Comparison of ENCODE assay signal across 26 cellular contexts in genomic region chr11:23577296-23577695, GRCh38.
"Had no signal": no experiment of that assay in that cellular context is flagged by ENCODE, and none has a peak within 500 bp of the region (broad histone marks: within the 10 kb centered on the region; RNA-seq: fewer than 3 reads in every experiment).

No MANE protein-coding gene starts in this region.

- H3K9me3 ChIP-seq: esophagus squamous epithelium, gastrocnemius medialis, heart right ventricle, left lung, lower lobe of right lung, mucosa of descending colon had no signal

- FAIRE-seq: endometrium, islet of Langerhans, keratinocyte had no signal

- H3K27me3 ChIP-seq: esophagus squamous epithelium, gastrocnemius medialis, heart right ventricle, left lung had no signal

- H3K36me3 ChIP-seq: esophagus squamous epithelium, gastrocnemius medialis, heart right ventricle, left lung, lower lobe of right lung had no signal

- DNase-seq: dermis blood vessel endothelial cell; effector CD8-positive, alpha-beta T cell; effector memory CD8-positive, alpha-beta T cell; endodermal cell; erythroblast; esophagus squamous epithelium; foreskin fibroblast; foreskin melanocyte; gastrocnemius medialis; glutamatergic neuron; head of caudate nucleus; heart right ventricle; hippocampal formation; left cardiac atrium; left lung; left ventricle myocardium superior; lower lobe of right lung; mesenchymal stem cell; mucosa of descending colon; naive B cell; naive thymus-derived CD8-positive, alpha-beta T cell had no signal

- H3K27ac ChIP-seq: epithelial cell of prostate, esophagus squamous epithelium, gastrocnemius medialis, heart right ventricle, left lung, lower lobe of right lung had no signal

- ATAC-seq: effector memory CD8-positive, alpha-beta T cell; esophagus mucosa; gastrocnemius medialis; heart right ventricle; left cardiac atrium; left lung; left ventricle myocardium superior; lower lobe of right lung; mucosa of descending colon; naive thymus-derived CD8-positive, alpha-beta T cell had no signal

- H3K4me1 ChIP-seq: esophagus squamous epithelium, gastrocnemius medialis, heart right ventricle, left lung, lower lobe of right lung had no signal

- H3K4me3 ChIP-seq: esophagus squamous epithelium, gastrocnemius medialis, heart right ventricle, left lung, lower lobe of right lung, mucosa of descending colon had no signal
